21 cellular contexts compared by ENCODE assay signal in genomic region chr11:7547091-7547490, GRCh38. TPM values are rescaled to one million over a fixed set of nuclear protein-coding genes. Genes with fewer than 3 reads are reported as not detected.
DNase-seq lines count a peak whose midpoint lies in the region; ATAC-seq, FAIRE-seq and TF ChIP-seq lines count a peak whose summit lies in the region.
"Had no signal": no experiment of that assay in that cellular context is flagged by ENCODE, and none has a peak within 500 bp of the region (broad histone marks: within the 10 kb centered on the region; RNA-seq: fewer than 3 reads in every experiment).

No MANE protein-coding gene starts in this region.

- WGBS in GM12878 (ENCODE audit: insufficient coverage, insufficient replicate concordance, low lambda C conversion rate, missing lambda C conversion rate): 99% methylated on average over 5 of the region's 5 CpGs

- H3K79me2 ChIP-seq in GM12878 (ENCODE audit: control insufficient read depth, insufficient read depth, low read length): peaks cover 65% of the 10 kb centered on the region

- POLR2A ChIA-PET in GM12878 (lab: Charles Lee): interaction anchor here (1.4 to 2.1 kb wide), 3 partner anchors 25 to 34 kb away, joined by 3 to 7 read pairs (median 3); partner anchors contain the start of gene PPFIBP2

- H3K36me3 ChIP-seq in GM12878 (ENCODE audit: control insufficient read depth in 2 of 2, insufficient read depth in 2 of 2, low read length in 1 of 2) (peaks cover 4 to 13% of the 10 kb centered on the region in 2 experiments; a peak in 3 of 4 replicates), skeletal muscle tissue (ENCODE audit: control insufficient read depth in 3 of 3, insufficient read depth in 3 of 3, low read length in 3 of 3) (no peaks in the 10 kb centered on the region)
- H3K36me3 ChIP-seq: MG63, SJCRH30 had no signal

- FAIRE-seq in GM12878 (lab: Jason Lieb, UNC): no peak

- H3K27ac ChIP-seq in C4-2B: peak overlapping the region; percentile 5; the same call in 1 of the 2 replicates
- H3K27ac ChIP-seq in GM12878 (ENCODE audit: control insufficient read depth, insufficient read depth): no peak overlapping the region
- H3K27ac ChIP-seq in skeletal muscle tissue (ENCODE audit: low read depth, low read length): peak overlapping the region; percentile 51
- H3K27ac ChIP-seq: Peyer's patch, SJCRH30 had no signal

- no peak for TF ChIP-seq POLR2A in GM12878 (IDR thresholded peaks at IDR 0.05; ENCODE audit: low read depth, low read length)

- SMC1A ChIA-PET in GM12878 (lab: Charles Lee; ENCODE audit: uncharacterized antibody, unreplicated experiment): interaction anchor here (2.0 to 7.8 kb wide), 4 partner anchors 13 to 32 kb away, joined by 6 to 60 read pairs (median 14); partner anchors contain the start of gene PPFIBP2

- H3K4me2 ChIP-seq in GM12878 (ENCODE audit: control insufficient read depth, insufficient read depth): no peak overlapping the region

- H3K4me3 ChIP-seq in GM12878 (no peak overlapping the region), skeletal muscle tissue (ENCODE audit: low read length in 3 of 3) (no peak overlapping the region)
- H3K4me3 ChIP-seq: MG63, Peyer's patch, SJCRH30 had no signal

- no peak overlapping the region for H2AFZ ChIP-seq in GM12878 (ENCODE audit: control insufficient read depth, low read depth, low read length)

- in situ Hi-C loops in GM12878 (cut with MboI): no loop called here

- no peak for TF ChIP-seq CTCF in C4-2B (conservative IDR thresholded peaks at IDR 0.05)
- no peak for TF ChIP-seq CTCF in GM12878 (IDR thresholded peaks at IDR 0.05 in 2 of 3, conservative IDR thresholded peaks at IDR 0.05 in 1 of 3; ENCODE audit: control insufficient read depth in 2 of 3, extremely low read depth in 1 of 3, insufficient read depth in 1 of 3, low read depth in 3 of 3, low read length in 3 of 3)

- no peaks in the 10 kb centered on the region for H3K9me3 ChIP-seq in GM12878 (replicated peaks; ENCODE audit: control insufficient read depth, insufficient read depth, low read length)
- no peaks in the 10 kb centered on the region for H3K9me3 ChIP-seq in skeletal muscle tissue (ENCODE audit: control insufficient read depth in 3 of 3, low read length in 3 of 3)
- H3K9me3 ChIP-seq: MG63, Peyer's patch, SJCRH30 had no signal

- no peak for TF ChIP-seq RAD21 in GM12878 (IDR thresholded peaks at IDR 0.05; ENCODE audit: insufficient read depth, low read depth, low read length)

- H3K27me3 ChIP-seq in GM12878 (replicated peaks in 1 of 2; ENCODE audit: control insufficient read depth in 2 of 2, insufficient read depth in 2 of 2, low read length in 1 of 2) (no peaks in the 10 kb centered on the region), skeletal muscle tissue (ENCODE audit: control insufficient read depth in 3 of 3, insufficient read depth in 3 of 3, low read length in 3 of 3) (no peaks in the 10 kb centered on the region)
- H3K27me3 ChIP-seq: MG63, Peyer's patch had no signal

- DNase-seq in GM12878 (ENCODE audit: low read depth, low spot score) (no peak), left kidney (ENCODE audit: low read depth, low spot score) (peak; percentile 63), NCI-H2196 (lab: John Stamatoyannopoulos, UW; ENCODE audit: unreplicated experiment) (no peak), NCI-H226 (no peak), NCI-H82 treated with DMSO at 0.1 percent for 48 hours (lab: John Stamatoyannopoulos, UW; ENCODE audit: unreplicated experiment) (no peak)
- DNase-seq: AML-193; C1 segment of cervical spinal cord; EL; GF-D8; Kasumi-1; NCI-H1417; NCI-H1694 treated with DMSO at 0.1 percent for 48 hours; NCI-H510A treated with DMSO at 0.1 percent for 48 hours; NCI-H748 treated with DMSO at 0.1 percent for 48 hours; NK-92 treated with Interleukin-12 subunit alpha and Interleukin-12 subunit beta, amount 100 ng/mL, for 24 hours; Peyer's patch; SJCRH30 had no signal

- H3K4me1 ChIP-seq in GM12878 (ENCODE audit: control insufficient read depth, insufficient read depth, low read length) (peaks cover 7% of the 10 kb centered on the region), skeletal muscle tissue (ENCODE audit: control insufficient read depth in 3 of 3, insufficient read depth in 3 of 3, low read length in 3 of 3) (peaks cover 31 to 49% (median 45%) of the 10 kb centered on the region in 3 donors)
- H3K4me1 ChIP-seq: Peyer's patch had no signal

- CTCF ChIA-PET in GM12878 (lab: Yijun Ruan, JAX): interaction anchor here (1.2 to 4.6 kb wide), 8 partner anchors 10 to 118 kb away, joined by 3 to 33 read pairs (median 14); partner anchors contain the start of gene PPFIBP2

- RAD21 ChIA-PET in GM12878 (lab: Charles Lee; ENCODE audit: unreplicated experiment): interaction anchor here (1.1 to 6.3 kb wide), 5 partner anchors 12 to 104 kb away, joined by 3 to 46 read pairs (median 11); partner anchors contain the start of gene PPFIBP2

- H3K9ac ChIP-seq in GM12878 (ENCODE audit: control insufficient read depth, insufficient read depth, low read length) (no peak overlapping the region), skeletal muscle tissue (ENCODE audit: low read depth in 1 of 3, low read length in 3 of 3) (no peak overlapping the region)

- no peak for ATAC-seq in GM12878
- no peak for ATAC-seq in GM19452 (IDR thresholded peaks at IDR 0.05; ENCODE audit: unreplicated experiment)

- no peak for TF ChIP-seq EP300 in GM12878 (IDR thresholded peaks at IDR 0.05; ENCODE audit: borderline replicate concordance in 1 of 2, control insufficient read depth in 1 of 2, low read depth in 2 of 2, low read length in 2 of 2)

- BruUV-seq in GM12878 (replicated peaks; lab: Mats Ljungman, UMichigan): no TSS peak

- intact Hi-C loops in GM12878 (cut with micrococcal nuclease; ENCODE audit: unreplicated experiment): no loop called here

- H4K20me1 ChIP-seq in GM12878 (ENCODE audit: control insufficient read depth, insufficient read depth): no peaks in the 10 kb centered on the region; the same call in none of the 2 replicates

TF ChIP-seq in GM12878, 131 proteins besides CTCF, POLR2A, EP300 and RAD21:
- no peak for TF ChIP-seq ASH2L (IDR thresholded peaks at IDR 0.05; ENCODE audit: borderline replicate concordance, low read depth)
- 0 out of 2 replicates have a peak, but pooled peaks have one; percentile 46 for TF ChIP-seq POLR2AphosphoS5 (IDR thresholded peaks at IDR 0.05; ENCODE audit: low read length)

RNA-seq across cellular contexts. Expression of gene PPFIBP2, which starts 33.3 kb away (rescaled TPM):
- total RNA-seq in GM12878 (2013; cell fraction: nucleolus; rRNA removed): 230 and 231 TPM in 2 replicates
- total RNA-seq in GM12878 (2014; rRNA removed) (41.2 and 44.3 TPM in 2 replicates), GM12878 (2014; rRNA removed; fragmentation: Illumina TruSeq; extraction: Trizol) (48.6 and 54.1 TPM in 2 replicates), GM12878 (2021) (45.2 and 52.5 TPM in 2 replicates), skeletal muscle tissue (65.8 TPM)
- polyA plus RNA-seq in GM12878 (2011; ENCODE audit: low read depth): 26.0 TPM
- polyA plus RNA-seq in GM12878 (2011; rRNA removed) (48.1 and 49.6 TPM in 2 replicates), GM12878 (2014; fragmentation: Illumina TruSeq; extraction: Trizol) (56.3 and 69.7 TPM in 2 replicates), GM12878 (2014; fragmentation: Nextera tagmentation; extraction: Ambion mirVana) (10 to 100 TPM; 17.3 to 22.3 TPM), GM12878 (2014; rRNA removed) (30.7 and 37.3 TPM in 2 replicates), GM12878 (2016; fragmentation: Nextera tagmentation; extraction: Ambion mirVana) (10 to 100 TPM; 28.1 to 35.7 TPM)
- polyA plus RNA-seq in GM12878 (2011; cell fraction: cytosol; rRNA removed): 40.3 and 54.5 TPM in 2 replicates
- 107 and 148 TPM in 2 replicates for polyA plus RNA-seq in GM12878 (2011; cell fraction: nucleus; rRNA removed)
- polyA plus RNA-seq in GM12878 (2012): 37.0 and 41.9 TPM in 2 replicates
- 91.7 and 108 TPM in 2 replicates for polyA minus RNA-seq in GM12878 (2011; rRNA and poly(A)+ RNA removed)
- polyA minus RNA-seq in GM12878 (2011; cell fraction: cytosol; rRNA and poly(A)+ RNA removed): 24.9 and 39.3 TPM in 2 replicates
- polyA minus RNA-seq in GM12878 (2011; cell fraction: nucleus; rRNA and poly(A)+ RNA removed): 61.4 and 92.7 TPM in 2 replicates
